9 cellular contexts compared by ENCODE assay signal in genomic region chr6:150006961-150007464, GRCh38. TPM values are rescaled to one million over a fixed set of nuclear protein-coding genes. Genes with fewer than 3 reads are reported as not detected.
DNase-seq lines count a peak whose midpoint lies in the region; ATAC-seq and TF ChIP-seq lines count a peak whose summit lies in the region.
"Had no signal": no experiment of that assay in that cellular context is flagged by ENCODE, and none has a peak within 500 bp of the region (broad histone marks: within the 10 kb centered on the region; RNA-seq: fewer than 3 reads in every experiment).

No MANE protein-coding gene starts in this region.

- peak overlapping the region in 4 of 8 donors; percentile 22 to 78 (median 48) for H3K27ac Mint-ChIP-seq in CD8-positive, alpha-beta memory T cell

- H3K9me3 Mint-ChIP-seq in CD8-positive, alpha-beta memory T cell, result no peaks in the 10 kb centered on the region

- intact Hi-C loops in left lung (cut with DNase I), result loop anchor here in 1 of 2 donors (5.0 kb wide), 1 partner anchor 70 kb away; no protein-coding TSS in a partner anchor

- peaks cover 16 to 33% (median 22%) of the 10 kb centered on the region in 3 donors for H3K4me1 Mint-ChIP-seq in CD8-positive, alpha-beta memory T cell

- DNase-seq in NCI-H82 (lab: John Stamatoyannopoulos, UW), result peak; percentile 18
- DNase-seq in NCI-H82 treated with DMSO at 0.1 percent for 48 hours (lab: John Stamatoyannopoulos, UW; ENCODE audit: unreplicated experiment), result no peak
- DNase-seq in LoVo (ENCODE audit: low spot score), result peak; percentile 35
- peak; percentile 66 to 72 for DNase-seq in activated T-cell treated with anti-CD3 and anti-CD28 coated beads, Interleukin-2, amount 50 U/mL, for 48 hours
- DNase-seq in left lung, result no peak
- no peak for DNase-seq in G401 (ENCODE audit: low spot score)
- no peak for DNase-seq in GF-D8 (lab: John Stamatoyannopoulos, UW)
- DNase-seq in CD8-positive, alpha-beta memory T cell, result no peak

- CTCF ChIA-PET in CD8-positive, alpha-beta memory T cell (lab: Charles Lee), result interaction anchor here (0.7 to 1.9 kb wide), 6 partner anchors 10 to 72 kb away, joined by 3 to 7 read pairs (median 4); no protein-coding TSS in a partner anchor

- H3K36me3 Mint-ChIP-seq in CD8-positive, alpha-beta memory T cell, result no peaks in the 10 kb centered on the region

- H3K36me3 ChIP-seq in left lung, result no peaks in the 10 kb centered on the region
- no peaks in the 10 kb centered on the region for H3K36me3 ChIP-seq in CD8-positive, alpha-beta memory T cell (ENCODE audit: insufficient read depth, low read length)

- no peak overlapping the region for H3K4me3 ChIP-seq in left lung
- no peak overlapping the region for H3K4me3 ChIP-seq in CD8-positive, alpha-beta memory T cell (ENCODE audit: low read length)

- peaks cover 0 to 13% of the 10 kb centered on the region in 2 donors for H3K4me1 ChIP-seq in left lung
- peaks cover 16% of the 10 kb centered on the region for H3K4me1 ChIP-seq in CD8-positive, alpha-beta memory T cell (ENCODE audit: insufficient read depth, low read length)

- no peaks in the 10 kb centered on the region for H3K9me3 ChIP-seq in left lung
- H3K9me3 ChIP-seq in CD8-positive, alpha-beta memory T cell (ENCODE audit: low read length), result no peaks in the 10 kb centered on the region

- peak overlapping the region in 2 of 7 donors; percentile 2 to 60 for H3K4me3 Mint-ChIP-seq in CD8-positive, alpha-beta memory T cell

- no peak overlapping the region for H3K27ac ChIP-seq in left lung
- H3K27ac ChIP-seq in CD8-positive, alpha-beta memory T cell (ENCODE audit: low read depth, low read length), result no peak overlapping the region

- no peak for ATAC-seq in left lung

- TF ChIP-seq CTCF in left lung (IDR thresholded peaks at IDR 0.05), result peak; percentile 33 to 36

- in situ Hi-C loops in G401 (cut with HindIII; ENCODE audit: low sequenced_read_pairs), result no loop called here

- POLR2A ChIA-PET in CD8-positive, alpha-beta memory T cell (lab: Charles Lee), result no interaction called here

- H3K27me3 ChIP-seq in left lung, result peaks cover 4 to 88% of the 10 kb centered on the region in 2 donors
- H3K27me3 ChIP-seq in CD8-positive, alpha-beta memory T cell (ENCODE audit: insufficient read depth, low read length, poor library complexity, severe bottlenecking), result no peaks in the 10 kb centered on the region

- H3K27me3 Mint-ChIP-seq in CD8-positive, alpha-beta memory T cell, result peaks cover 9 to 41% of the 10 kb centered on the region in 2 donors

RNA-seq across cellular contexts. Expression of gene RAET1L, which starts 18.3 kb away (rescaled TPM):
- under 1 TPM in 1 of 2 donors, not detected in 1; 0.58 TPM for total RNA-seq in left lung
- total RNA-seq in G401 (2014; rRNA removed; shearing (Covaris generic)), result not detected in 2 replicates
- total RNA-seq in CD8-positive, alpha-beta memory T cell, result not detected
- polyA plus RNA-seq in CD8-positive, alpha-beta memory T cell, result not detected
- total RNA-seq: activated CD8-positive, alpha-beta memory T cell treated with anti-CD3 and anti-CD28 coated beads for 36 hours had no signal

RNA-seq across cellular contexts. Expression of gene ULBP1, which starts 43.3 kb away (rescaled TPM):
- total RNA-seq in left lung, result 1 to 10 TPM; 1.1 to 2.1 TPM
- not detected in 2 replicates for total RNA-seq in G401 (2014; rRNA removed; shearing (Covaris generic))
- under 1 TPM; 0.60 to 0.74 TPM for total RNA-seq in CD8-positive, alpha-beta memory T cell
- not detected for polyA plus RNA-seq in CD8-positive, alpha-beta memory T cell

Comparison
In these comparisons a context has a peak if more than half of its experiments do, and no peak if none do; other contexts are left out.
1. DNase-seq: peak in NCI-H82 (single experiment), LoVo (single experiment) and activated T-cell treated with anti-CD3 and anti-CD28 coated beads, Interleukin-2, amount 50 U/mL, for 48 hours (2 of 2); none in NCI-H82 treated with DMSO at 0.1 percent for 48 hours (single experiment), left lung (0 of 2), G401 (single experiment), GF-D8 (single experiment) and CD8-positive, alpha-beta memory T cell (0 of 5).